ENCODE assay signal across 21 cellular contexts in genomic region chr1:88648706-88649105, GRCh38.
"Had no signal": no experiment of that assay in that cellular context is flagged by ENCODE, and none has a peak within 500 bp of the region (broad histone marks: within the 10 kb centered on the region; RNA-seq: fewer than 3 reads in every experiment).

No MANE protein-coding gene starts in this region.

- DNase-seq: effector CD8-positive, alpha-beta T cell; gastrocnemius medialis; heart right ventricle; hypothalamus; immature natural killer cell; left cardiac atrium; left ventricle myocardium inferior; lower lobe of right lung; mesenchymal stem cell; naive B cell; nucleus accumbens; ovary; sigmoid colon; stimulated activated CD4-positive, alpha-beta T cell treated with anti-CD3 and anti-CD28 coated beads, Interleukin-12 subunit alpha, Interleukin-12 subunit beta, amount 100 ng/mL, for 4 hours; stimulated activated naive CD4-positive, alpha-beta T cell; stomach had no signal

- H3K9me3 ChIP-seq: gastrocnemius medialis, heart right ventricle, left ventricle myocardium inferior, lower lobe of right lung, ovary, right atrium auricular region, sigmoid colon, stomach had no signal

- H3K4me1 Mint-ChIP-seq: immature natural killer cell, naive B cell, nephron had no signal

- H3K9me3 Mint-ChIP-seq: immature natural killer cell, naive B cell, nephron, type B pancreatic cell had no signal

- H3K27me3 Mint-ChIP-seq: type B pancreatic cell had no signal

- H3K27me3 ChIP-seq: gastrocnemius medialis, ovary, right atrium auricular region, sigmoid colon, stomach had no signal

- H3K27ac Mint-ChIP-seq: immature natural killer cell, naive B cell, nephron, type B pancreatic cell had no signal

- H3K36me3 Mint-ChIP-seq: immature natural killer cell, naive B cell, type B pancreatic cell had no signal

- H3K27ac ChIP-seq: coronary artery, gastrocnemius medialis, heart right ventricle, left ventricle myocardium inferior, lower lobe of right lung, ovary, right atrium auricular region, sigmoid colon, skin epidermis, stomach had no signal

- H3K4me3 Mint-ChIP-seq: immature natural killer cell, naive B cell, nephron, type B pancreatic cell had no signal

- H3K36me3 ChIP-seq: gastrocnemius medialis, heart right ventricle, left ventricle myocardium inferior, lower lobe of right lung, ovary, right atrium auricular region, sigmoid colon, stomach had no signal

- H3K4me3 ChIP-seq: coronary artery, gastrocnemius medialis, heart right ventricle, left ventricle myocardium inferior, lower lobe of right lung, ovary, right atrium auricular region, sigmoid colon, skin epidermis, stomach had no signal

- H3K4me1 ChIP-seq: gastrocnemius medialis, heart right ventricle, left ventricle myocardium inferior, lower lobe of right lung, right atrium auricular region, sigmoid colon, stomach had no signal
